In the genomic region with DNA sequence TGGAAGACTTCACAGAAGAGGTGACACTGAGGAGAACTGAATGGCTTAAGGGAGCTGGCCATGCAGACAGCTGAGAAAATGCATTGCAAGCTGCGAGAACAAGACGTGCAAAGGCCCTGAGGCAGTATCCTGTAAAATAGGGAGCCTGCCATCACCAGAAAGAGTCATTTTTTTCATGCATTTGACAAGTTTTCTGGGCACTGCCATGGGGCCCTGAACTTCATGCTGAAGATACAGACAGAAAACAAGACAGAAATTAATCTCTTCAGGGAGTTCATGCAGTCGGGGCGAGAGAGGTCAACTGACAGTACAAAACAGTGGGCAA, we compare ENCODE assay signal across 24 cellular contexts. TPM values are rescaled to one million over a fixed set of nuclear protein-coding genes. Genes with fewer than 3 reads are reported as not detected.
DNase-seq lines count a peak whose midpoint lies in the region; ATAC-seq, FAIRE-seq and TF ChIP-seq lines count a peak whose summit lies in the region.
"Had no signal": no experiment of that assay in that cellular context is flagged by ENCODE, and none has a peak within 500 bp of the region (broad histone marks: within the 10 kb centered on the region; RNA-seq: fewer than 3 reads in every experiment).

No MANE protein-coding gene starts in this region.

- POLR2A ChIA-PET in HepG2 (lab: Yijun Ruan, JAX) (no interaction called here), H1 (lab: Charles Lee; ENCODE audit: partially characterized antibody) (no interaction called here)

- H3K27me3 ChIP-seq in cardiac muscle cell: no peaks in the 10 kb centered on the region
- peaks cover 3 to 33% of the 10 kb centered on the region in 2 experiments; a peak in 4 of 5 replicates for H3K27me3 ChIP-seq in HepG2 (ENCODE audit: control insufficient read depth in 1 of 2, insufficient read depth in 2 of 2, low read length in 2 of 2)
- H3K27me3 ChIP-seq in right lobe of liver: no peaks in the 10 kb centered on the region
- no peaks in the 10 kb centered on the region; a peak in 1 of 7 replicates for H3K27me3 ChIP-seq in H1 (replicated peaks in 1 of 4; ENCODE audit: control insufficient read depth in 3 of 4, extremely low read depth in 1 of 4, insufficient read depth in 3 of 4, low read length in 3 of 4)
- H3K27me3 ChIP-seq in skeletal muscle tissue (ENCODE audit: control insufficient read depth in 3 of 3, insufficient read depth in 3 of 3, low read length in 3 of 3): no peaks in the 10 kb centered on the region

- H2AFZ ChIP-seq in HepG2 (ENCODE audit: low read length): no peak overlapping the region
- H2AFZ ChIP-seq in H1 (ENCODE audit: low read length): no peak overlapping the region

- H3K36me3 ChIP-seq in cardiac muscle cell (no peaks in the 10 kb centered on the region), HepG2 (replicated peaks in 1 of 2; ENCODE audit: control insufficient read depth in 1 of 2, insufficient read depth in 2 of 2, low read length in 2 of 2) (no peaks in the 10 kb centered on the region), right lobe of liver (no peaks in the 10 kb centered on the region), H1 (ENCODE audit: control insufficient read depth in 2 of 4, insufficient read depth in 4 of 4, low read length in 3 of 4) (no peaks in the 10 kb centered on the region), skeletal muscle tissue (ENCODE audit: control insufficient read depth in 3 of 3, insufficient read depth in 3 of 3, low read length in 3 of 3) (no peaks in the 10 kb centered on the region)
- H3K36me3 ChIP-seq: BE2C; BLaER1 treated with 17β-estradiol and CSF1 and Interleukin-3, amounts not matched to agents 10 nM and 100 nM; HAP-1 had no signal

- H3K4me2 ChIP-seq in HepG2 (ENCODE audit: low read depth, low read length) (no peak overlapping the region), H1 (ENCODE audit: insufficient read depth in 1 of 2, low read depth in 2 of 2, low read length in 2 of 2) (no peak overlapping the region)
- H3K4me2 ChIP-seq: A549; BLaER1 treated with 17β-estradiol and CSF1 and Interleukin-3, amounts not matched to agents 10 nM and 100 nM; GM23338 had no signal

- TF ChIP-seq EP300 in HepG2 (IDR thresholded peaks at IDR 0.05; ENCODE audit: low read depth in 2 of 2, low read length in 2 of 2): no peak
- no peak for TF ChIP-seq EP300 in HepG2 (CRISPR knock-in tag; IDR thresholded peaks at IDR 0.05; ENCODE audit: borderline replicate concordance)
- TF ChIP-seq EP300 in H1 (IDR thresholded peaks at IDR 0.05; ENCODE audit: borderline replicate concordance in 1 of 2, low read depth in 2 of 2, low read length in 2 of 2): no peak

- no peak overlapping the region for H2BK15ac ChIP-seq in H1 (ENCODE audit: low read length)

- H3K79me2 ChIP-seq in HepG2 (ENCODE audit: insufficient read depth, low read length) (no peaks in the 10 kb centered on the region), H1 (ENCODE audit: control insufficient read depth in 1 of 2, insufficient read depth in 2 of 2, low read length in 2 of 2) (no peaks in the 10 kb centered on the region)

- no peak overlapping the region for H4K8ac ChIP-seq in H1 (ENCODE audit: extremely low read depth, insufficient read depth, low read length)

- no TSS peak for BruUV-seq in HepG2 (replicated peaks; lab: Mats Ljungman, UMichigan)

- 93% methylated on average over 4 of the region's 4 CpGs for WGBS in HepG2 (ENCODE audit: low lambda C conversion rate)
- 85% methylated on average over 2 of the region's 4 CpGs for WGBS in right lobe of liver (ENCODE audit: insufficient coverage, low coverage, low lambda C conversion rate, missing lambda C conversion rate)
- WGBS in H1 (ENCODE audit: extremely low coverage in 1 of 2, insufficient coverage in 1 of 2, insufficient read length in 1 of 2, insufficient replicate concordance in 2 of 2, low coverage in 1 of 2, low lambda C conversion rate in 2 of 2, missing lambda C conversion rate in 1 of 2), 2 experiments: 82% methylated on average over 4 of the region's 4 CpGs; no CpG with 5 or more reads in 1 of the 2 experiments

- no peaks in the 10 kb centered on the region for H3K9me3 ChIP-seq in cardiac muscle cell (ENCODE audit: low read depth)
- H3K9me3 ChIP-seq in HepG2 (ENCODE audit: low read length): no peaks in the 10 kb centered on the region
- no peaks in the 10 kb centered on the region for H3K9me3 ChIP-seq in right lobe of liver
- no peaks in the 10 kb centered on the region for H3K9me3 ChIP-seq in H1 (ENCODE audit: insufficient read depth in 2 of 2, low read depth in 1 of 2, low read length in 1 of 2)
- H3K9me3 ChIP-seq in skeletal muscle tissue (ENCODE audit: control insufficient read depth in 3 of 3, low read length in 3 of 3): peaks cover 0 to 3% (median 0%) of the 10 kb centered on the region in 3 donors
- H3K9me3 ChIP-seq: BE2C, HAP-1 had no signal

- no peak overlapping the region for H3K4me3 ChIP-seq in cardiac muscle cell
- no peak overlapping the region for H3K4me3 ChIP-seq in HepG2 (replicated peaks in 1 of 3; ENCODE audit: insufficient read depth in 1 of 3, low read depth in 2 of 3, low read length in 3 of 3)
- H3K4me3 ChIP-seq in right lobe of liver: no peak overlapping the region
- H3K4me3 ChIP-seq in H1 (ENCODE audit: extremely low read depth in 1 of 4, insufficient read depth in 2 of 4, low read depth in 3 of 4, low read length in 4 of 4): no peak overlapping the region
- no peak overlapping the region for H3K4me3 ChIP-seq in skeletal muscle tissue (ENCODE audit: low read length in 3 of 3)
- H3K4me3 ChIP-seq: A549; BLaER1 treated with 17β-estradiol and CSF1 and Interleukin-3, amounts not matched to agents 10 nM and 100 nM; GM12878; GM23338; HAP-1 had no signal

- no peak overlapping the region for H2BK5ac ChIP-seq in H1 (ENCODE audit: low read depth, low read length)

- no peak overlapping the region for H3K14ac ChIP-seq in H1 (ENCODE audit: insufficient read length)

- H3K9ac ChIP-seq in HepG2 (ENCODE audit: insufficient read depth, low read depth, low read length): no peak overlapping the region
- no peak overlapping the region for H3K9ac ChIP-seq in H1 (replicated peaks in 1 of 4; ENCODE audit: extremely low read depth in 1 of 4, low read depth in 3 of 4, low read length in 3 of 4)
- no peak overlapping the region for H3K9ac ChIP-seq in skeletal muscle tissue (ENCODE audit: low read depth in 1 of 3, low read length in 3 of 3)
- H3K9ac ChIP-seq: BLaER1 treated with 17β-estradiol and CSF1 and Interleukin-3, amounts not matched to agents 10 nM and 100 nM had no signal

- no peak overlapping the region for H2BK20ac ChIP-seq in H1 (ENCODE audit: low read length)

- intact Hi-C loops in left ventricle myocardium superior (cut with micrococcal nuclease): no loop called here
- intact Hi-C loops in HepG2 (cut with micrococcal nuclease; ENCODE audit: unreplicated experiment): no loop called here
- intact Hi-C loops in right lobe of liver (cut with DNase I): no loop called here

- CTCF ChIA-PET in HepG2 (lab: Yijun Ruan, JAX; ENCODE audit: low intra/inter-chr PET ratio, low total read pairs): no interaction called here
- CTCF ChIA-PET in H1 (lab: Charles Lee; ENCODE audit: partially characterized antibody): interaction anchor here (0.9 kb wide), 1 partner anchor 42 kb away, joined by 3 read pairs; no protein-coding TSS in a partner anchor

- H3K56ac ChIP-seq in H1 (replicated peaks; ENCODE audit: insufficient read length, low read depth, low read length): no peak overlapping the region

- H3K23me2 ChIP-seq in H1 (ENCODE audit: low read depth, low read length): peaks cover 3% of the 10 kb centered on the region; the same call in 1 of the 2 replicates

- no peak for ATAC-seq in left ventricle myocardium superior
- ATAC-seq in HepG2: no peak
- ATAC-seq in right lobe of liver: no peak
- ATAC-seq in HG03521 (IDR thresholded peaks at IDR 0.05; ENCODE audit: unreplicated experiment): no peak
- ATAC-seq in GM18520 (IDR thresholded peaks at IDR 0.05; ENCODE audit: unreplicated experiment): no peak
- ATAC-seq: A549, GM12878, GM23338 had no signal

- no peak overlapping the region for H3K18ac ChIP-seq in H1 (ENCODE audit: extremely low read depth, low read length)

- H3K4me1 ChIP-seq in cardiac muscle cell (ENCODE audit: low read depth): peaks cover 13% of the 10 kb centered on the region
- H3K4me1 ChIP-seq in HepG2 (ENCODE audit: insufficient read depth, low read length): peaks cover 8% of the 10 kb centered on the region
- no peaks in the 10 kb centered on the region for H3K4me1 ChIP-seq in right lobe of liver
- no peaks in the 10 kb centered on the region for H3K4me1 ChIP-seq in H1 (replicated peaks in 1 of 4; ENCODE audit: control insufficient read depth in 3 of 4, insufficient read depth in 4 of 4, low read length in 3 of 4)
- H3K4me1 ChIP-seq in skeletal muscle tissue (ENCODE audit: control insufficient read depth in 3 of 3, insufficient read depth in 3 of 3, low read length in 3 of 3): peaks cover 24 to 25% (median 25%) of the 10 kb centered on the region in 3 donors
- H3K4me1 ChIP-seq: BE2C, HAP-1 had no signal

- no peak overlapping the region for H4K91ac ChIP-seq in H1 (replicated peaks; ENCODE audit: insufficient read length, low read length)

- TF ChIP-seq CTCF in cardiac muscle cell (IDR thresholded peaks at IDR 0.05; ENCODE audit: low read depth, low read length) (no peak), HepG2 (CRISPR knock-in tag; IDR thresholded peaks at IDR 0.05) (no peak), right lobe of liver (IDR thresholded peaks at IDR 0.05) (no peak), H1 (IDR thresholded peaks at IDR 0.05; ENCODE audit: control extremely low read depth in 1 of 3, insufficient read depth in 1 of 3, low read depth in 1 of 3, low read length in 3 of 3) (no peak)

- TF ChIP-seq POLR2A in HepG2 (IDR thresholded peaks at IDR 0.05; ENCODE audit: insufficient read depth in 1 of 2, low read depth in 2 of 2, low read length in 2 of 2): no peak
- no peak for TF ChIP-seq POLR2A in right lobe of liver (IDR thresholded peaks at IDR 0.05)
- no peak for TF ChIP-seq POLR2A in H1 (IDR thresholded peaks at IDR 0.05; ENCODE audit: control extremely low read depth in 1 of 2, low read depth in 2 of 2, low read length in 2 of 2)

- H3K79me1 ChIP-seq in H1 (ENCODE audit: low read depth, low read length): no peaks in the 10 kb centered on the region

- TF ChIP-seq RAD21 in HepG2 (CRISPR knock-in tag; IDR thresholded peaks at IDR 0.05) (no peak), H1 (IDR thresholded peaks at IDR 0.05 in 1 of 2, conservative IDR thresholded peaks at IDR 0.05 in 1 of 2; ENCODE audit: low read depth in 2 of 2, low read length in 2 of 2) (no peak)

- H3K23ac ChIP-seq in H1 (ENCODE audit: insufficient read length): no peak overlapping the region

- no peaks in the 10 kb centered on the region for H4K20me1 ChIP-seq in HepG2 (ENCODE audit: insufficient read depth, low read length)
- no peaks in the 10 kb centered on the region for H4K20me1 ChIP-seq in H1 (replicated peaks in 1 of 2; ENCODE audit: control insufficient read depth in 1 of 2, insufficient read depth in 2 of 2, low read length in 2 of 2)
- H4K20me1 ChIP-seq: BLaER1 treated with 17β-estradiol and CSF1 and Interleukin-3, amounts not matched to agents 10 nM and 100 nM had no signal

- H3K4ac ChIP-seq in H1 (replicated peaks; ENCODE audit: insufficient read length, low read depth, low read length): no peak overlapping the region

- FAIRE-seq in HepG2 (lab: Jason Lieb, UNC): no peak
- no peak for FAIRE-seq in H1 (lab: Jason Lieb, UNC)
- FAIRE-seq: A549, D721Med, GM12878, H54 had no signal

- no peak overlapping the region for H4K5ac ChIP-seq in H1 (ENCODE audit: insufficient read length, low read depth, low read length)

- DNase-seq in cardiac muscle cell (ENCODE audit: low read depth in 1 of 2, low spot score in 1 of 2): no peak
- no peak for DNase-seq in left ventricle myocardium superior
- DNase-seq in HepG2 (ENCODE audit: low spot score): no peak
- no peak for DNase-seq in right lobe of liver
- DNase-seq in H1 (ENCODE audit: low read depth in 1 of 2, low spot score in 2 of 2): no peak
- DNase-seq: 8988T; ACHN; AML-193; BE2C; CD4-positive, alpha-beta T cell; CD8-positive, alpha-beta memory T cell; DMS 273 treated with DMSO at 0.1 percent for 48 hours; DMS79; GDM1 had no signal

- H2BK12ac ChIP-seq in H1 (ENCODE audit: low read depth, low read length): no peak overlapping the region

- in situ Hi-C loops in HepG2 (cut with HindIII; ENCODE audit: extremely low pct_ligation_motif_present, low pct_unique_long_range_greater_than_20kb): no loop called here

- H3K27ac ChIP-seq in cardiac muscle cell: peak overlapping the region; percentile 88
- H3K27ac ChIP-seq in HepG2 (ENCODE audit: extremely low read length, insufficient read depth, low read length): no peak overlapping the region
- no peak overlapping the region for H3K27ac ChIP-seq in right lobe of liver
- H3K27ac ChIP-seq in H1 (ENCODE audit: low read depth, low read length): no peak overlapping the region
- peak overlapping the region; percentile 93 for H3K27ac ChIP-seq in skeletal muscle tissue (ENCODE audit: low read depth, low read length)
- H3K27ac ChIP-seq: BLaER1 treated with 17β-estradiol and CSF1 and Interleukin-3, amounts not matched to agents 10 nM and 100 nM had no signal

- H2AK5ac ChIP-seq in H1 (ENCODE audit: low read depth, low read length): no peak overlapping the region

- H2BK120ac ChIP-seq in H1 (replicated peaks; ENCODE audit: low read depth, low read length): no peak overlapping the region

RNA-seq across cellular contexts. Expression of gene NFATC2, which starts 28.9 kb away (rescaled TPM):
- total RNA-seq in cardiac muscle cell (9.2 and 17.0 TPM in 2 replicates), left ventricle myocardium superior (2.3 TPM), HepG2 (2016; rRNA removed; fragmentation: Illumina TruSeq; extraction: Trizol) (3.3 and 8.0 TPM in 2 replicates), right lobe of liver (1 to 10 TPM; 3.9 to 7.1 (median 4.7) TPM), skeletal muscle tissue (3.1 TPM)
- polyA plus RNA-seq in cardiac muscle cell (5.8 and 11.3 TPM in 2 replicates), HepG2 (2011; rRNA removed) (1.9 TPM in 2 replicates), H1 (2011; rRNA removed) (0.25 and 0.27 TPM in 2 replicates)
- 4.1 and 4.9 TPM in 2 replicates for total RNA-seq in HepG2 (2016; cell fraction: cytosol; rRNA removed; fragmentation: Illumina TruSeq; extraction: Trizol; ENCODE audit: low read depth)
- total RNA-seq in HepG2 (2016; cell fraction: insoluble cytoplasmic fraction; rRNA removed; fragmentation: Illumina TruSeq; extraction: Trizol): 2.6 and 7.7 TPM in 2 replicates
- 4.2 TPM in 2 replicates for total RNA-seq in HepG2 (2016; cell fraction: membrane; rRNA removed; fragmentation: Illumina TruSeq; extraction: Trizol)
- total RNA-seq in HepG2 (2016; cell fraction: nucleus; rRNA removed; fragmentation: Illumina TruSeq; extraction: Trizol): 8.5 and 9.9 TPM in 2 replicates
- 0.85 and 1.7 TPM in 2 replicates for polyA plus RNA-seq in HepG2 (2011; cell fraction: cytosol; rRNA removed)
- 6.8 and 7.7 TPM in 2 replicates for polyA plus RNA-seq in HepG2 (2011; cell fraction: nucleus; rRNA removed)
- 5.7 and 6.1 TPM in 2 replicates for polyA plus RNA-seq in HepG2 (2012)
- 0.31 and 0.43 TPM in 2 replicates for polyA plus RNA-seq in HepG2 (2016; cell fraction: cytosol; fragmentation: Illumina TruSeq; extraction: Trizol; ENCODE audit: low read depth)
- 7.2 and 8.9 TPM in 2 replicates for polyA plus RNA-seq in HepG2 (2016; cell fraction: insoluble cytoplasmic fraction; fragmentation: Illumina TruSeq; extraction: Trizol; ENCODE audit: low read depth)
- polyA plus RNA-seq in HepG2 (2016; cell fraction: membrane; fragmentation: Illumina TruSeq; extraction: Trizol; ENCODE audit: low read depth): 1.2 and 1.4 TPM in 2 replicates
- 11.5 and 12.3 TPM in 2 replicates for polyA plus RNA-seq in HepG2 (2016; cell fraction: nucleus; fragmentation: Illumina TruSeq; extraction: Trizol; ENCODE audit: insufficient read depth, low read depth)
- polyA minus RNA-seq in HepG2 (2011; rRNA and poly(A)+ RNA removed; ENCODE audit: low replicate concordance): 3.3 TPM in 1 of 2 replicates, not detected in the other
- polyA minus RNA-seq in HepG2 (2011; cell fraction: cytosol; rRNA and poly(A)+ RNA removed): 4.3 and 5.8 TPM in 2 replicates
- 7.7 and 8.2 TPM in 2 replicates for polyA minus RNA-seq in HepG2 (2011; cell fraction: nucleus; rRNA and poly(A)+ RNA removed)
- 0.84 and 0.91 TPM in 2 replicates for total RNA-seq in H1 (2021; fragmentation: NEBNext Ultra II Directional; extraction: Animal tissue kit (Norgen Biotek cat#: 25700))
- 0.25 TPM for polyA plus RNA-seq in H1 (2011; cell fraction: cytosol; rRNA removed)
- polyA plus RNA-seq in H1 (2011; cell fraction: nucleus; rRNA removed): 0.48 TPM
- polyA plus RNA-seq in H1 (2012, experiment 1 of 2): 0.51 to 0.70 TPM (median 0.57 TPM) in 4 replicates
- 0.10 TPM for polyA plus RNA-seq in H1 (2012, experiment 2 of 2)
- polyA plus RNA-seq in H1 (2013, experiment 1 of 2): 0.20 TPM
- 0.20 TPM for polyA plus RNA-seq in H1 (2013, experiment 2 of 2)
- polyA minus RNA-seq in H1 (2011; rRNA and poly(A)+ RNA removed): 0.47 and 0.71 TPM in 2 replicates
- polyA minus RNA-seq in H1 (2011; cell fraction: cytosol; rRNA and poly(A)+ RNA removed): 0.66 TPM
- 1.8 TPM for polyA minus RNA-seq in H1 (2011; cell fraction: nucleus; rRNA and poly(A)+ RNA removed)

Comparison
In these comparisons a context has a peak if more than half of its experiments do, and no peak if none do; other contexts are left out.
1. H3K27ac ChIP-seq: peak in cardiac muscle cell (single experiment) and skeletal muscle tissue (single experiment); none in HepG2 (single experiment), right lobe of liver (0 of 3) and H1 (single experiment).